Comparison of ENCODE assay signal across 18 cellular contexts in genomic region chr3:108130247-108130646, GRCh38. TPM values are rescaled to one million over a fixed set of nuclear protein-coding genes. Genes with fewer than 3 reads are reported as not detected.
DNase-seq lines count a peak whose midpoint lies in the region; ATAC-seq, FAIRE-seq and TF ChIP-seq lines count a peak whose summit lies in the region.
"Had no signal": no experiment of that assay in that cellular context is flagged by ENCODE, and none has a peak within 500 bp of the region (broad histone marks: within the 10 kb centered on the region; RNA-seq: fewer than 3 reads in every experiment).

No MANE protein-coding gene starts in this region.

- CTCF ChIA-PET in activated CD4-positive, alpha-beta T cell treated with anti-CD3 and anti-CD28 coated beads for 36 hours (lab: Charles Lee), result interaction anchor here (1.0 to 1.3 kb wide), 2 partner anchors 36 to 348 kb away, joined by 3 read pairs; no protein-coding TSS in a partner anchor

- H3K36me3 ChIP-seq in SJCRH30, result no peaks in the 10 kb centered on the region
- H3K36me3 ChIP-seq in Peyer's patch, result no peaks in the 10 kb centered on the region
- H3K36me3 ChIP-seq: heart left ventricle, thoracic aorta had no signal

- no peak for TF ChIP-seq POLR2A in Peyer's patch (IDR thresholded peaks at IDR 0.05)

- POLR2A ChIA-PET in activated CD4-positive, alpha-beta T cell treated with anti-CD3 and anti-CD28 coated beads for 36 hours (lab: Charles Lee), result interaction anchor here (0.6 to 1.4 kb wide), 2 partner anchors 29 to 166 kb away, joined by 3 to 4 read pairs; partner anchors contain the start of gene HHLA2

- FAIRE-seq in GM18507 (lab: Jason Lieb, UNC), result peak; percentile 24
- FAIRE-seq: kidney, RCC 7860 had no signal

- H3K4me3 ChIP-seq in SJCRH30, result no peak overlapping the region
- H3K4me3 ChIP-seq in Peyer's patch, result no peak overlapping the region
- H3K4me3 ChIP-seq: heart left ventricle, thoracic aorta had no signal

- H3K36me3 Mint-ChIP-seq in activated CD4-positive, alpha-beta T cell treated with anti-CD3 and anti-CD28 coated beads for 36 hours (ENCODE audit: low read depth), result peaks cover 88% of the 10 kb centered on the region
- peaks cover 19 to 28% of the 10 kb centered on the region in 2 donors for H3K36me3 Mint-ChIP-seq in naive B cell

- no peaks in the 10 kb centered on the region for H3K27me3 Mint-ChIP-seq in activated CD4-positive, alpha-beta T cell treated with anti-CD3 and anti-CD28 coated beads for 36 hours
- H3K27me3 Mint-ChIP-seq in naive B cell, result no peaks in the 10 kb centered on the region

- H3K27ac Mint-ChIP-seq in activated CD4-positive, alpha-beta T cell treated with anti-CD3 and anti-CD28 coated beads for 36 hours, result peak overlapping the region; percentile 93
- H3K27ac Mint-ChIP-seq in naive B cell, result peak overlapping the region; percentile 96 to 100 (median 98)

- intact Hi-C loops in activated CD4-positive, alpha-beta T cell treated with anti-CD3 and anti-CD28 coated beads for 36 hours (cut with DNase I, micrococcal nuclease), result loop anchor here (5.0 to 10.0 kb wide), 3 partner anchors 72 to 605 kb away; partner anchors contain the start of gene BBX (in 1 of the 2)

- ATAC-seq in activated CD4-positive, alpha-beta T cell treated with anti-CD3 and anti-CD28 coated beads for 36 hours, result no peak
- ATAC-seq in naive B cell (ENCODE audit: low read depth in 2 of 2) (peak in 1 of 2 donors; percentile 5), GM21360 (IDR thresholded peaks at IDR 0.05; ENCODE audit: unreplicated experiment) (no peak)

- peaks cover 10% of the 10 kb centered on the region for H3K9me3 Mint-ChIP-seq in activated CD4-positive, alpha-beta T cell treated with anti-CD3 and anti-CD28 coated beads for 36 hours (ENCODE audit: low read depth)
- peaks cover 0 to 9% (median 5%) of the 10 kb centered on the region in 7 donors for H3K9me3 Mint-ChIP-seq in naive B cell

- H3K4me3 Mint-ChIP-seq in activated CD4-positive, alpha-beta T cell treated with anti-CD3 and anti-CD28 coated beads for 36 hours, result peak overlapping the region; percentile 48
- peak overlapping the region; percentile 61 to 88 (median 78) for H3K4me3 Mint-ChIP-seq in naive B cell

- DNase-seq in activated CD4-positive, alpha-beta T cell treated with anti-CD3 and anti-CD28 coated beads for 36 hours, result no peak
- no peak for DNase-seq in activated CD4-positive, alpha-beta T cell treated with anti-CD3 and anti-CD28 coated beads for 1 hour
- DNase-seq in GM18507 (ENCODE audit: extremely low spot score, insufficient read length, low read depth) (no peak), SJCRH30 (no peak), naive B cell (peak; percentile 49), Peyer's patch (no peak)
- DNase-seq in stimulated activated naive CD4-positive, alpha-beta T cell (lab: John Stamatoyannopoulos, UW), result no peak
- DNase-seq: ACHN; activated CD4-positive, CD25-positive, alpha-beta regulatory T cell treated with anti-CD3 and anti-CD28 coated beads, Interleukin-2, amount 50 U/mL, for 72 hours; COR-L47; heart left ventricle; KG1; kidney; NCI-H446 had no signal

- peaks cover 35% of the 10 kb centered on the region for H3K4me1 ChIP-seq in SJCRH30
- peaks cover 0 to 14% (median 1%) of the 10 kb centered on the region in 4 donors for H3K4me1 ChIP-seq in Peyer's patch

- H3K9me3 ChIP-seq in SJCRH30 (replicated peaks) (no peaks in the 10 kb centered on the region; the same call in 1 of the 2 replicates), Peyer's patch (no peaks in the 10 kb centered on the region)
- H3K9me3 ChIP-seq: heart left ventricle, thoracic aorta had no signal

- no peaks in the 10 kb centered on the region for H3K27me3 ChIP-seq in SJCRH30
- H3K27me3 ChIP-seq in Peyer's patch, result no peaks in the 10 kb centered on the region
- H3K27me3 ChIP-seq: heart left ventricle had no signal

- TF ChIP-seq CTCF in Peyer's patch (IDR thresholded peaks at IDR 0.05), result no peak

- H3K27ac ChIP-seq in SJCRH30 (peak overlapping the region; percentile 39), Peyer's patch (peak overlapping the region in 2 of 4 donors; percentile 11 to 66)
- H3K27ac ChIP-seq: HL-60 had no signal

- H3K4me1 Mint-ChIP-seq in activated CD4-positive, alpha-beta T cell treated with anti-CD3 and anti-CD28 coated beads for 36 hours, result peaks cover 82% of the 10 kb centered on the region
- H3K4me1 Mint-ChIP-seq in naive B cell, result peaks cover 78 to 94% (median 93%) of the 10 kb centered on the region in 3 donors

RNA-seq across cellular contexts. Expression of gene CD47, which starts 39.4 kb away (rescaled TPM):
- 100 to 1,000 TPM in 1 of 2 experiments, 10 to 100 TPM in 1; 58.6 to 104 TPM for total RNA-seq in activated CD4-positive, alpha-beta T cell treated with anti-CD3 and anti-CD28 coated beads for 36 hours
- 28.6 and 30.7 TPM in 2 replicates for total RNA-seq in SJCRH30 (2014; rRNA removed; shearing (Covaris generic))
- 100 to 1,000 TPM; 219 to 439 (median 284) TPM for polyA plus RNA-seq in naive B cell (ENCODE audit: low read depth in 6 of 6)
- 10 to 100 TPM; 50.1 to 55.7 (median 52.7) TPM for total RNA-seq in Peyer's patch
